30 cellular contexts compared by ENCODE assay signal in the genomic region with DNA sequence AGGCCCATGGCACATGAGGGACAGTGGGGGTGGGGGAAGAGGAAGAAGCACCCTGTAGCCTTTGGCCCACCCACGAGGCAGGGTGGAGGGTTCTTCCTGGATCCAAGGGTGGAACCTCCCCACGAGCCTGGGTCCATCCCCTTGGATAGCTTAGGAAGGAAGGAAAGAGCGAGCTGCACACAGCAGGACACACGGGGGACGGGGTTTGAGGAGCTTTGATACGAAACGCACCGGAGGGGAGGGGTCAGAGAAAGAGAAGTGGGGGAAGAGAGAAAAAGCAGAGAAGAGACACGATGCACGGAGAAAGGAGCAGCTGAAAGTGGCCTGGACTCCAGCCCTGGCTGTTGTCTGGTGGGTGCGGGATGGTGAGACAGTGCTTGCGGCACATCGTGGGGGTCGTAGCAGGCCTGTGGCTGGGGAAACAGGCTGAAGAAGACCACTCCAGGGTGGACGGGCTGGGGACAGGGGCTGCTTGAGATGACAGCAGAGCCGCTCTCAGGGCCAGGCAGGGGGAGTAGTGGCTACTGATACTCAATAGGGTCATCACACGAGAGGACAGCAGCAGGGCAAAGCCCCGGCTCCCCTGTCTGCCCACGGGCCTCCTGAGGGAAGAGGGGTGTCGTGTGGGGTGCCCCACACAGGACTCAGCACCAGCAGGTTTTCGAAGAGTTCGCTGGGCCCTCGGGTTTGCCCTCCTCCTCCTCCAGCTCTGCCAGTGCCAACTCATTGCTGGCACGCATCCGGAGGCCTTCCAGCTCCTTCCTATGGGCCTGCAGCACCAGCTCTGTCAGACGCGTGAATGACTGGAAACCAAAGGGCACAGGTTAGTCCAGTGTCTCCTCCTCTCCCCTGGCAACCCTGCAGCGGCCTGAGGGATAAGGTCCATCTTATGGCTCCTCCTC. TPM values are rescaled to one million over a fixed set of nuclear protein-coding genes. Genes with fewer than 3 reads are reported as not detected.
A peak's percentile ranks its signal among the peaks of the same experiment; 100 is the strongest.
DNase-seq lines count a peak whose midpoint lies in the region; ATAC-seq, FAIRE-seq and TF ChIP-seq lines count a peak whose summit lies in the region.
"Had no signal": no experiment of that assay in that cellular context is flagged by ENCODE, and none has a peak within 500 bp of the region (broad histone marks: within the 10 kb centered on the region; RNA-seq: fewer than 3 reads in every experiment).

No MANE protein-coding gene starts in this region.

- H3K36me3 ChIP-seq in right lobe of liver, result no peaks in the 10 kb centered on the region

- no peak for ATAC-seq in activated naive CD4-positive, alpha-beta T cell treated with anti-CD3 and anti-CD28 coated beads, Interleukin-2, amount 50 U/mL, for 72 hours
- ATAC-seq in right lobe of liver, result peak; percentile 92 to 97 (median 96)
- no peak for ATAC-seq in GM21367 (IDR thresholded peaks at IDR 0.05; ENCODE audit: unreplicated experiment)
- ATAC-seq: A549, Panc1, pancreas, upper lobe of right lung had no signal

- FAIRE-seq in urothelium cell line (lab: Jason Lieb, UNC), result peak; percentile 77
- FAIRE-seq: A549, G401.6, GM18507, pancreas had no signal

- peak overlapping the region; percentile 10 to 72 for H3K27ac Mint-ChIP-seq in activated naive CD4-positive, alpha-beta T cell treated with anti-CD3 and anti-CD28 coated beads, Interleukin-2, amount 50 U/mL, for 72 hours
- H3K27ac Mint-ChIP-seq: activated CD4-positive, alpha-beta T cell treated with anti-CD3 and anti-CD28 coated beads, Interleukin-2, amount 10 ng/mL, durations not matched to agents 24 days and 14 days; B cell; naive B cell had no signal

- WGBS in right lobe of liver (ENCODE audit: insufficient coverage, low coverage, low lambda C conversion rate, missing lambda C conversion rate), result 70% methylated on average over 10 of the region's 28 CpGs

- DNase-seq in activated naive CD4-positive, alpha-beta T cell treated with anti-CD3 and anti-CD28 coated beads, Interleukin-2, amount 50 U/mL, for 72 hours (ENCODE audit: low spot score in 2 of 2), result no peak
- DNase-seq in activated naive CD4-positive, alpha-beta T cell treated with Interleukin-2 at 50 U/mL for 16 hours, result no peak
- peak; percentile 84 for DNase-seq in cardiac septum (ENCODE audit: low spot score)
- DNase-seq in right lobe of liver, result peak; percentile 92 to 97 (median 96)
- no peak for DNase-seq in urothelium cell line (ENCODE audit: low spot score)
- no peak for DNase-seq in NCI-H2029 treated with DMSO at 0.1 percent for 48 hours (lab: John Stamatoyannopoulos, UW)
- DNase-seq in germinal center (ENCODE audit: low spot score), result no peak
- DNase-seq: activated CD4-positive, alpha-beta T cell treated with anti-CD3 and anti-CD28 coated beads, Interleukin-2, amount 10 ng/mL, durations not matched to agents 24 days and 14 days; activated CD8-positive, alpha-beta memory T cell treated with anti-CD3 and anti-CD28 coated beads, Interleukin-2, amount 50 U/mL, for 4 hours; GOT3; Kasumi-1; mesendoderm; naive B cell; NCI-H1694; NCI-H2171 treated with DMSO at 0.1 percent for 48 hours; NCI-H524 treated with DMSO at 0.1 percent for 48 hours; NK-92 treated with Interleukin-12 subunit alpha and Interleukin-12 subunit beta, amount 100 ng/mL, for 24 hours; sigmoid colon; stimulated activated CD8-positive, alpha-beta memory T cell treated with anti-CD3 and anti-CD28 coated beads, Interleukin-4, amount 100 ng/mL, for 48 hours; T-helper 1 cell; upper lobe of right lung had no signal

- peak overlapping the region; percentile 47 to 80 (median 50) for H3K27ac ChIP-seq in right lobe of liver
- H3K27ac ChIP-seq: A549, pancreas, sigmoid colon, upper lobe of right lung had no signal

- H3K4me1 ChIP-seq in right lobe of liver, result peaks cover 0 to 50% (median 14%) of the 10 kb centered on the region in 4 donors

- peak; percentile 62 for TF ChIP-seq POLR2A in right lobe of liver (IDR thresholded peaks at IDR 0.05)

- H3K9me3 Mint-ChIP-seq in activated naive CD4-positive, alpha-beta T cell treated with anti-CD3 and anti-CD28 coated beads, Interleukin-2, amount 50 U/mL, for 72 hours, result no peaks in the 10 kb centered on the region
- H3K9me3 Mint-ChIP-seq: activated CD4-positive, alpha-beta T cell treated with anti-CD3 and anti-CD28 coated beads, Interleukin-2, amount 10 ng/mL, durations not matched to agents 24 days and 14 days; naive B cell had no signal

- H3K4me3 ChIP-seq in right lobe of liver, result peak overlapping the region in 1 of 3 donors; percentile 3
- H3K4me3 ChIP-seq: A549, dorsolateral prefrontal cortex, pancreas, sigmoid colon, upper lobe of right lung had no signal

- no peaks in the 10 kb centered on the region for H3K9me3 ChIP-seq in right lobe of liver
- H3K9me3 ChIP-seq: A549, pancreas, sigmoid colon, upper lobe of right lung had no signal

- H3K36me3 Mint-ChIP-seq in activated naive CD4-positive, alpha-beta T cell treated with anti-CD3 and anti-CD28 coated beads, Interleukin-2, amount 50 U/mL, for 72 hours, result peaks cover 4 to 9% of the 10 kb centered on the region in 2 donors

- H3K27me3 ChIP-seq in right lobe of liver, result no peaks in the 10 kb centered on the region
- H3K27me3 ChIP-seq: dorsolateral prefrontal cortex, pancreas, sigmoid colon, upper lobe of right lung had no signal

- intact Hi-C loops in cardiac septum (cut with DNase I) (no loop called here), right lobe of liver (cut with DNase I) (no loop called here)

- no peak for TF ChIP-seq CTCF in right lobe of liver (IDR thresholded peaks at IDR 0.05)

RNA-seq across cellular contexts. Expression of gene GPX2, which starts 5.4 kb away (rescaled TPM):
- total RNA-seq in activated naive CD4-positive, alpha-beta T cell treated with anti-CD3 and anti-CD28 coated beads, Interleukin-2, amount 50 U/mL, for 72 hours, result not detected
- total RNA-seq in cardiac septum (not detected), right lobe of liver (1,000 to 10,000 TPM in 1 of 6 experiments, 100 to 1,000 TPM in 5; 248 to 1,113 (median 341) TPM)
- total RNA-seq: activated CD4-positive, alpha-beta T cell treated with anti-CD3 and anti-CD28 coated beads, Interleukin-2, amount 10 ng/mL, durations not matched to agents 24 days and 14 days; B cell; SK-MEL-5 had no signal

RNA-seq across cellular contexts. Expression of gene RAB15, which starts 24.2 kb away (rescaled TPM):
- total RNA-seq in activated naive CD4-positive, alpha-beta T cell treated with anti-CD3 and anti-CD28 coated beads, Interleukin-2, amount 50 U/mL, for 72 hours, result 1 to 10 TPM; 6.5 to 7.0 TPM
- total RNA-seq in cardiac septum (60.8 TPM), right lobe of liver (10 to 100 TPM in 2 of 6 experiments, 1 to 10 TPM in 4; 6.5 to 13.8 (median 9.0) TPM)

RNA-seq across cellular contexts. Expression of gene CHURC1, which starts 33.7 kb away (rescaled TPM):
- 10 to 100 TPM; 28.4 to 67.5 TPM for total RNA-seq in activated naive CD4-positive, alpha-beta T cell treated with anti-CD3 and anti-CD28 coated beads, Interleukin-2, amount 50 U/mL, for 72 hours
- total RNA-seq in cardiac septum, result 82.6 TPM
- 10 to 100 TPM; 28.2 to 55.2 (median 37.1) TPM for total RNA-seq in right lobe of liver

RNA-seq across cellular contexts. Expression of gene FNTB, which starts 38.7 kb away (rescaled TPM):
- 10 to 100 TPM; 17.2 to 30.9 TPM for total RNA-seq in activated naive CD4-positive, alpha-beta T cell treated with anti-CD3 and anti-CD28 coated beads, Interleukin-2, amount 50 U/mL, for 72 hours
- 18.7 TPM for total RNA-seq in cardiac septum
- 10 to 100 TPM in 2 of 6 experiments, 1 to 10 TPM in 4; 6.1 to 19.2 (median 9.0) TPM for total RNA-seq in right lobe of liver

Comparison
In these comparisons a context has a peak if more than half of its experiments do, and no peak if none do; other contexts are left out.
1. ATAC-seq: peak in right lobe of liver (4 of 4); none in activated naive CD4-positive, alpha-beta T cell treated with anti-CD3 and anti-CD28 coated beads, Interleukin-2, amount 50 U/mL, for 72 hours (0 of 2) and GM21367 (single experiment).
2. DNase-seq: peak in cardiac septum (single experiment) and right lobe of liver (3 of 3); none in activated naive CD4-positive, alpha-beta T cell treated with anti-CD3 and anti-CD28 coated beads, Interleukin-2, amount 50 U/mL, for 72 hours (0 of 2), activated naive CD4-positive, alpha-beta T cell treated with Interleukin-2 at 50 U/mL for 16 hours (single experiment), urothelium cell line (single experiment), NCI-H2029 treated with DMSO at 0.1 percent for 48 hours (single experiment) and germinal center (single experiment).
3. RNA of gene GPX2, which starts 5.4 kb away (total RNA-seq): 248 to 1,113 TPM in right lobe of liver; not detected in activated naive CD4-positive, alpha-beta T cell treated with anti-CD3 and anti-CD28 coated beads, Interleukin-2, amount 50 U/mL, for 72 hours and not detected in cardiac septum (single experiment); every median in the first group is over 100 times any median in the second.